In the genomic region with DNA sequence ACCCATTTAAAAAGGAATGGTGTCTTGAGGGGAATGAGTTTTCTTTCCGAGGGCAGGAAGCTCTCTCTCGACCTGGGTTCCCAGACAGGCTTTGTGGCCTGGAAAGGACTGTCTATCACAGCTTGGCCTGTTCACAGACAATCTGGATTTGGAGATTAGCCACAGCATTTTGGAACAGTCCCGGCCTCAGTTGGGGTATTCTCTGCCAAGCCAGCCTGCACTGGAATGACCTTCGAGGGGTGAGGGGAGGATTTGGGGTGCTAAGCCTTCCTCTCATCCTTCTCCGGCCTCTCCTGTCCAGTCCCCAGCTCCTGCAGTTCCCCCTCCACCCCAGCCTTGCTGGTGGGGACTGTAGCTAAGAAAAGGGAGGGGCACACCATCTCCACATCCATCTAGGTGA, we compare ENCODE assay signal across 32 cellular contexts. TPM values are rescaled to one million over a fixed set of nuclear protein-coding genes. Genes with fewer than 3 reads are reported as not detected.
"Had no signal": no experiment of that assay in that cellular context is flagged by ENCODE, and none has a peak within 500 bp of the region (broad histone marks: within the 10 kb centered on the region; RNA-seq: fewer than 3 reads in every experiment).

No MANE protein-coding gene starts in this region.

- DNase-seq: activated CD4-positive, alpha-beta T cell treated with anti-CD3 and anti-CD28 coated beads for 4 hours; activated CD4-positive, alpha-beta T cell treated with anti-CD3 and anti-CD28 coated beads, Interleukin-2, amount 50 U/mL, for 4 hours; activated naive CD4-positive, alpha-beta T cell; activated T-cell treated with anti-CD3 and anti-CD28 coated beads for 4 hours; activated T-cell treated with anti-CD3 and anti-CD28 coated beads, Interleukin-2, amount 50 U/mL, for 72 hours; dermis blood vessel endothelial cell; effector CD4-positive, alpha-beta T cell; glutamatergic neuron; hypothalamus; immature natural killer cell; kidney glomerular epithelial cell; left lung; mucosa of descending colon; stimulated activated CD4-positive, alpha-beta T cell treated with anti-CD3 and anti-CD28 coated beads, Interleukin-12 subunit alpha, Interleukin-12 subunit beta, amount 100 ng/mL, for 4 hours; stimulated activated CD4-positive, alpha-beta T cell treated with anti-CD3 and anti-CD28 coated beads, Interleukin-4, amount 100 ng/mL, for 1 hour; stimulated activated naive CD8-positive, alpha-beta T cell treated with anti-CD3 and anti-CD28 coated beads, Interleukin-15, Interleukin-2, amounts not matched to agents 100 U/mL and 50 U/mL, for 24 hours; testis; transverse colon had no signal

- H3K4me3 ChIP-seq: breast epithelium, left lung, mucosa of descending colon, skin epidermis, testis, transverse colon had no signal

- H3K9me3 ChIP-seq: breast epithelium, left lung, mucosa of descending colon, testis, transverse colon had no signal

- H3K9me3 Mint-ChIP-seq: activated naive CD4-positive, alpha-beta T cell treated with anti-CD3 and anti-CD28 coated beads, Interleukin-2, amount 50 U/mL, for 72 hours; activated T-cell treated with anti-CD3 and anti-CD28 coated beads, Interleukin-2, amount 50 U/mL, for 72 hours; natural killer cell treated with Interleukin-12 subunit alpha and Interleukin-12 subunit beta and Interleukin-15 and Interleukin-18, amount 100 ng/mL, for 72 hours had no signal

- ATAC-seq: activated naive CD4-positive, alpha-beta T cell treated with anti-CD3 and anti-CD28 coated beads, Interleukin-2, amount 50 U/mL, for 72 hours; activated T-cell treated with anti-CD3 and anti-CD28 coated beads, Interleukin-2, amount 50 U/mL, for 72 hours; left lung; mucosa of descending colon; natural killer cell treated with Interleukin-12 subunit alpha and Interleukin-12 subunit beta and Interleukin-15 and Interleukin-18, amount 100 ng/mL, for 72 hours; sciatic nerve; stimulated activated naive CD8-positive, alpha-beta T cell treated with anti-CD3 and anti-CD28 coated beads, Interleukin-15, Interleukin-2, amounts not matched to agents 100 U/mL and 50 U/mL, for 24 hours had no signal

- H3K36me3 Mint-ChIP-seq: immature natural killer cell; natural killer cell treated with Interleukin-12 subunit alpha and Interleukin-12 subunit beta and Interleukin-15 and Interleukin-18, amount 100 ng/mL, for 72 hours had no signal

- H3K4me1 ChIP-seq: breast epithelium, testis, transverse colon had no signal

- H3K27ac Mint-ChIP-seq: activated naive CD4-positive, alpha-beta T cell treated with anti-CD3 and anti-CD28 coated beads, Interleukin-2, amount 50 U/mL, for 72 hours; activated T-cell treated with anti-CD3 and anti-CD28 coated beads, Interleukin-2, amount 50 U/mL, for 72 hours; immature natural killer cell; natural killer cell treated with Interleukin-12 subunit alpha and Interleukin-12 subunit beta and Interleukin-15 and Interleukin-18, amount 100 ng/mL, for 72 hours had no signal

- H3K27me3 ChIP-seq: testis had no signal

- H3K4me3 Mint-ChIP-seq: activated T-cell treated with anti-CD3 and anti-CD28 coated beads, Interleukin-2, amount 50 U/mL, for 72 hours; immature natural killer cell; natural killer cell treated with Interleukin-12 subunit alpha and Interleukin-12 subunit beta and Interleukin-15 and Interleukin-18, amount 100 ng/mL, for 72 hours had no signal

- H3K4me1 Mint-ChIP-seq: immature natural killer cell had no signal

- H3K36me3 ChIP-seq: breast epithelium, left lung, transverse colon had no signal

- H3K27ac ChIP-seq: breast epithelium, epithelial cell of prostate, left lung, skin epidermis, testis, transverse colon, VCaP had no signal

RNA-seq across cellular contexts. Expression of a gene that starts 13.0 kb away (rescaled TPM):
- total RNA-seq: activated naive CD4-positive, alpha-beta T cell treated with anti-CD3 and anti-CD28 coated beads, Interleukin-2, amount 50 U/mL, for 72 hours; activated T-cell treated with anti-CD3 and anti-CD28 coated beads, Interleukin-2, amount 50 U/mL, for 72 hours; dermis blood vessel endothelial cell; frontal cortex; lung microvascular endothelial cell; mesenteric fat pad; mucosa of descending colon; myocyte; natural killer cell treated with Interleukin-12 subunit alpha and Interleukin-12 subunit beta and Interleukin-15 and Interleukin-18, amount 100 ng/mL, for 72 hours; omental fat pad; posterior vena cava; sciatic nerve; T-helper 1 cell treated with Interleukin-12 subunit alpha and Interleukin-12 subunit beta and Interleukin-4 antibody, amounts not matched to agents 30 ng/mL and 1 ng/mL, for 36 hours; transverse colon had no signal
